Comparison of ENCODE assay signal across 16 cellular contexts in the genomic region with DNA sequence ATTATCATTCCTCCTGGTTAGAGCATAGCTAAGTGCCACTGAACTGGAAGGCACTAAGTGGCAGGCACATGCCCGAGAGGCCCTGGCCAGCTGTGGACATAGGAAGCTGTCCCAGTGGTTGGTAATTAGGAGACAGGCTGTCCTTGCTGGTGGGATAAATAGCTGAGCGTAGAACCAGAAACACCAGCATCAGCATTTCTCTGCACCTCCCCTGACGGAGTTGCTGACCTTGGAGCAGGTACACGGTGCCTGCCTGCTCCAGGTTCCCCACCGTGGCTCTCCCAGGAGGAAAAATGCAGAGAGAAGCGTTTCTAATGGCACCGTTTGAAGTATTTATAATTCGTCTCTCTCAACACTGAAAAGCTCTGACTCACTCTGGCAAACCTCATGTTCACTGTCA. TPM values are rescaled to one million over a fixed set of nuclear protein-coding genes. Genes with fewer than 3 reads are reported as not detected.
DNase-seq lines count a peak whose midpoint lies in the region; TF ChIP-seq lines count a peak whose summit lies in the region.
"Had no signal": no experiment of that assay in that cellular context is flagged by ENCODE, and none has a peak within 500 bp of the region (broad histone marks: within the 10 kb centered on the region; RNA-seq: fewer than 3 reads in every experiment).

No MANE protein-coding gene starts in this region.

- no peak overlapping the region for H4K12ac ChIP-seq in trophoblast cell (ENCODE audit: low read depth, low read length)

- TF ChIP-seq CTCF in endodermal cell (conservative IDR thresholded peaks at IDR 0.05) (no peak), type B pancreatic cell (conservative IDR thresholded peaks at IDR 0.05) (no peak), ovary (IDR thresholded peaks at IDR 0.05) (no peak)

- no peak overlapping the region for H2BK12ac ChIP-seq in trophoblast cell (ENCODE audit: low read length)

- H3K27ac Mint-ChIP-seq in endodermal cell (no peak overlapping the region), type B pancreatic cell (peak overlapping the region; percentile 88)

- no peak overlapping the region for H3K4me3 Mint-ChIP-seq in endodermal cell
- peak overlapping the region; percentile 5 for H3K4me3 Mint-ChIP-seq in type B pancreatic cell

- H3K4ac ChIP-seq in trophoblast cell (ENCODE audit: low read depth, low read length) = no peak overlapping the region

- H3K18ac ChIP-seq in trophoblast cell (ENCODE audit: low read length) = no peak overlapping the region

- H2BK120ac ChIP-seq in trophoblast cell (ENCODE audit: insufficient read depth, low read length, poor library complexity) = no peak overlapping the region

- no peaks in the 10 kb centered on the region for H3K79me1 ChIP-seq in trophoblast cell (ENCODE audit: low read length)

- no peak overlapping the region for H3K23ac ChIP-seq in trophoblast cell (ENCODE audit: low read length)

- no peak overlapping the region for H4K91ac ChIP-seq in trophoblast cell (ENCODE audit: low read depth, low read length)

- H3K9ac ChIP-seq in endodermal cell (ENCODE audit: extremely low read depth, low read length, poor library complexity, severe bottlenecking) (no peak overlapping the region), trophoblast cell (ENCODE audit: low read length) (no peak overlapping the region)

- no peak overlapping the region for H3K14ac ChIP-seq in trophoblast cell (ENCODE audit: low read length)

- 46 to 50% methylated on average over 7 to 8 of the region's 8 CpGs for WGBS in endodermal cell (ENCODE audit: insufficient coverage in 1 of 2, insufficient read length in 1 of 2), 2 experiments
- no CpG with 5 or more reads among the region's 8 CpGs for WGBS in trophoblast cell (ENCODE audit: extremely low coverage, insufficient coverage, insufficient read length)
- 38 to 46% (median 38%) methylated on average over 8 of the region's 8 CpGs for WGBS in ovary, 3 donors

- no peaks in the 10 kb centered on the region for H3K36me3 Mint-ChIP-seq in endodermal cell (ENCODE audit: low read depth)
- H3K36me3 Mint-ChIP-seq in type B pancreatic cell = no peaks in the 10 kb centered on the region

- H3K9me3 Mint-ChIP-seq in endodermal cell (peaks cover 11% of the 10 kb centered on the region), type B pancreatic cell (peaks cover 7% of the 10 kb centered on the region)

- H3K9me3 ChIP-seq in endodermal cell (ENCODE audit: control insufficient read depth, low read length) = peaks cover 13% of the 10 kb centered on the region
- no peaks in the 10 kb centered on the region for H3K9me3 ChIP-seq in trophoblast cell (ENCODE audit: insufficient read depth, low read depth, low read length)
- no peaks in the 10 kb centered on the region for H3K9me3 ChIP-seq in ovary
- H3K9me3 ChIP-seq: SJCRH30 had no signal

- DNase-seq in NCI-H1417 (lab: John Stamatoyannopoulos, UW) = peak; percentile 3 to 36 (median 7)
- DNase-seq in NCI-H1417 treated with DMSO at 0.1 percent for 48 hours (lab: John Stamatoyannopoulos, UW) = no peak
- peak; percentile 72 for DNase-seq in endodermal cell
- DNase-seq in type B pancreatic cell (ENCODE audit: extremely low spot score, unreplicated experiment) = no peak
- DNase-seq in trophoblast cell = no peak
- no peak for DNase-seq in NCI-H1694 (lab: John Stamatoyannopoulos, UW)
- no peak for DNase-seq in ovary
- DNase-seq: activated CD4-positive, CD25-positive, alpha-beta regulatory T cell treated with anti-CD3 and anti-CD28 coated beads, Interleukin-2, amount 50 U/mL, for 72 hours; activated effector memory CD4-positive, alpha-beta T cell treated with Interleukin-2 at 50 U/mL for 16 hours; DMS53; NCI-H1436; SJCRH30; spleen; T1000 had no signal

- H2BK5ac ChIP-seq in trophoblast cell (ENCODE audit: low read depth, low read length, poor library complexity) = no peak overlapping the region

- H3K79me2 ChIP-seq in trophoblast cell (ENCODE audit: control insufficient read depth, insufficient read depth, low read length, poor library complexity) = no peaks in the 10 kb centered on the region

- no peak for TF ChIP-seq POLR2A in ovary (IDR thresholded peaks at IDR 0.05)

- H4K8ac ChIP-seq in trophoblast cell (ENCODE audit: low read depth, low read length) = no peak overlapping the region

- H2AK5ac ChIP-seq in trophoblast cell (ENCODE audit: low read length) = no peak overlapping the region

- H3K27me3 ChIP-seq in endodermal cell (ENCODE audit: control insufficient read depth, insufficient read depth, low read length, poor library complexity, severe bottlenecking) = no peaks in the 10 kb centered on the region
- no peaks in the 10 kb centered on the region for H3K27me3 ChIP-seq in layer of hippocampus (ENCODE audit: control insufficient read depth, insufficient read depth, low read length)
- H3K27me3 ChIP-seq in trophoblast cell (ENCODE audit: insufficient read depth, low read length) = no peaks in the 10 kb centered on the region
- H3K27me3 ChIP-seq in ovary = no peaks in the 10 kb centered on the region
- H3K27me3 ChIP-seq: SJCRH30, spleen had no signal

- intact Hi-C loops in ovary (cut with DNase I) = no loop called here

- H3K27ac ChIP-seq in endodermal cell (ENCODE audit: low read depth, low read length) (no peak overlapping the region), layer of hippocampus (ENCODE audit: low read depth, low read length) (peak overlapping the region; percentile 6), trophoblast cell (ENCODE audit: low read depth, low read length) (no peak overlapping the region), ovary (no peak overlapping the region)
- H3K27ac ChIP-seq: C4-2B, SJCRH30, spleen had no signal

- no peak for TF ChIP-seq EP300 in ovary (IDR thresholded peaks at IDR 0.05)

- no peak overlapping the region for H2AFZ ChIP-seq in trophoblast cell (ENCODE audit: insufficient read depth, low read length, poor library complexity)

- H3K4me3 ChIP-seq in endodermal cell (ENCODE audit: low read length) (no peak overlapping the region), trophoblast cell (ENCODE audit: low read depth, low read length) (no peak overlapping the region), ovary (no peak overlapping the region)
- H3K4me3 ChIP-seq: SJCRH30, spleen had no signal

- no peak overlapping the region for H3K4me2 ChIP-seq in trophoblast cell (ENCODE audit: low read length)

- H3K4me1 ChIP-seq in endodermal cell (ENCODE audit: control insufficient read depth, insufficient read depth, low read length) = peaks cover 13% of the 10 kb centered on the region
- H3K4me1 ChIP-seq in trophoblast cell (ENCODE audit: control insufficient read depth in 1 of 2, insufficient read depth in 2 of 2, low read length in 2 of 2) = peaks cover 2% of the 10 kb centered on the region in 2 experiments
- no peaks in the 10 kb centered on the region for H3K4me1 ChIP-seq in ovary (ENCODE audit: insufficient read depth)
- H3K4me1 ChIP-seq: spleen had no signal

- peaks cover 2% of the 10 kb centered on the region for H3K27me3 Mint-ChIP-seq in endodermal cell (ENCODE audit: insufficient read depth)
- no peaks in the 10 kb centered on the region for H3K27me3 Mint-ChIP-seq in type B pancreatic cell

- H3K4me1 Mint-ChIP-seq in endodermal cell (peaks cover 16% of the 10 kb centered on the region), type B pancreatic cell (ENCODE audit: unreplicated experiment) (peaks cover 21% of the 10 kb centered on the region)

- H3K36me3 ChIP-seq in endodermal cell (ENCODE audit: control insufficient read depth, insufficient read depth, low read length) = no peaks in the 10 kb centered on the region
- no peaks in the 10 kb centered on the region for H3K36me3 ChIP-seq in trophoblast cell (ENCODE audit: control insufficient read depth in 1 of 2, insufficient read depth in 2 of 2, low read length in 2 of 2)
- H3K36me3 ChIP-seq in ovary = no peaks in the 10 kb centered on the region
- H3K36me3 ChIP-seq: SJCRH30, spleen had no signal

RNA-seq across cellular contexts. Expression of gene ABLIM1, which starts 5.6 kb away (rescaled TPM):
- total RNA-seq in endodermal cell = 10 to 100 TPM; 39.3 to 49.3 TPM
- polyA plus RNA-seq in endodermal cell (2013, experiment 1 of 2) = 45.2 TPM
- polyA plus RNA-seq in endodermal cell (2013, experiment 2 of 2) = 52.5 TPM
- total RNA-seq in type B pancreatic cell (ENCODE audit: low replicate concordance) = 77.7 and 143 TPM in 2 replicates
- polyA plus RNA-seq in trophoblast cell (2013) = 12.7 and 12.9 TPM in 2 replicates
- 100 to 1,000 TPM; 157 to 505 (median 288) TPM for total RNA-seq in ovary
- 100 to 1,000 TPM; 155 to 242 TPM for polyA plus RNA-seq in ovary

Comparison
In these comparisons a context has a peak if more than half of its experiments do, and no peak if none do; other contexts are left out.
1. DNase-seq: peak in NCI-H1417 (3 of 3) and endodermal cell (single experiment); none in NCI-H1417 treated with DMSO at 0.1 percent for 48 hours (single experiment), type B pancreatic cell (single experiment), trophoblast cell (0 of 2), NCI-H1694 (single experiment) and ovary (0 of 5).